ENCODE assay signal across 9 cellular contexts in the genomic region with DNA sequence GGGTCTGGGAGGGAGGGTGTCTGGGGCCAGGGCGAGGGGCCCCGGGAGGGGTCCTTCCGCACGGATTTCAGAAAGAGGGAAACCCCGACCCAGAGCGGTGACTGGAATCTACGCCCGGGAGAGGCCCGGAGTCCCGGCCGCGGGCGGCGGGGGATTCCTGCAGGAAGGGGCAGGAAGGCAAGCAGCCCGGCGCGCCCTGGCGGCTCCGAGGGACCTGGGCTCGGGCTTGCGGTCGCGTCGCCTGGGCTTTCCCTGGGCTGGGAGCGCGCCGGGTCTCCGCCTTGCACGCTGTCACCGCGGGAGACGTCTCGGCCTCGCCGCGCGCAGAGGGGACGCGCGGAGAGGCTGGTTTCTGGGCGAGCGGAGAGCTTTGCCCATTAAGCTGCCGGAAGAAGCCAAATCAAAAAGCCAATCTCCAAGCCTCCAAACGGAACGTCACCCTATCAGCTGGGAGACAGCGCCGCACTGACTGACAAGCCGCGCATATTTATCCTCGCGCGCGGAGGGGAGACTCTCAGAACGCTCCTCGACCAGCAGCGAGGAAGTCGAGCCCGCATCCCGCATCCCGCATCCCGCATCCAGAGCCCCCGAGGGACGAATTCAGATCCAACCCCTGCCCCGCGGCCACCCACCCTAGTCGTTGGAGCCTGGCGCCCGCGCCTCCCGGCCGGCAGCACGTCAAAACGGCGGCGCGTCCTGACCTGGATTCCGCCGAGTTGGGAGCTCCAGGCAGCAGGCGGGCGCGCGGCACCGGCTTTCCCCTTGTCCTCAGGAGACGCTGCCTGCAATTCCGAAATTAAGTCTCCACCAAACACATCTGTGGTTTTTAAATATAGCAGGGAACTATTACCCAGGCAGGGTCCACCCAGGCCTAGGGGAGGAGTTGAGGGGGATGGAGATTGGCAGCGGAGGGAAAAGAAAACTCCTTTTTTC. TPM values are rescaled to one million over a fixed set of nuclear protein-coding genes. Genes with fewer than 3 reads are reported as not detected.
DNase-seq lines count a peak whose midpoint lies in the region; ATAC-seq lines count a peak whose summit lies in the region.
"Had no signal": no experiment of that assay in that cellular context is flagged by ENCODE, and none has a peak within 500 bp of the region (broad histone marks: within the 10 kb centered on the region; RNA-seq: fewer than 3 reads in every experiment).

A gene with protein sequence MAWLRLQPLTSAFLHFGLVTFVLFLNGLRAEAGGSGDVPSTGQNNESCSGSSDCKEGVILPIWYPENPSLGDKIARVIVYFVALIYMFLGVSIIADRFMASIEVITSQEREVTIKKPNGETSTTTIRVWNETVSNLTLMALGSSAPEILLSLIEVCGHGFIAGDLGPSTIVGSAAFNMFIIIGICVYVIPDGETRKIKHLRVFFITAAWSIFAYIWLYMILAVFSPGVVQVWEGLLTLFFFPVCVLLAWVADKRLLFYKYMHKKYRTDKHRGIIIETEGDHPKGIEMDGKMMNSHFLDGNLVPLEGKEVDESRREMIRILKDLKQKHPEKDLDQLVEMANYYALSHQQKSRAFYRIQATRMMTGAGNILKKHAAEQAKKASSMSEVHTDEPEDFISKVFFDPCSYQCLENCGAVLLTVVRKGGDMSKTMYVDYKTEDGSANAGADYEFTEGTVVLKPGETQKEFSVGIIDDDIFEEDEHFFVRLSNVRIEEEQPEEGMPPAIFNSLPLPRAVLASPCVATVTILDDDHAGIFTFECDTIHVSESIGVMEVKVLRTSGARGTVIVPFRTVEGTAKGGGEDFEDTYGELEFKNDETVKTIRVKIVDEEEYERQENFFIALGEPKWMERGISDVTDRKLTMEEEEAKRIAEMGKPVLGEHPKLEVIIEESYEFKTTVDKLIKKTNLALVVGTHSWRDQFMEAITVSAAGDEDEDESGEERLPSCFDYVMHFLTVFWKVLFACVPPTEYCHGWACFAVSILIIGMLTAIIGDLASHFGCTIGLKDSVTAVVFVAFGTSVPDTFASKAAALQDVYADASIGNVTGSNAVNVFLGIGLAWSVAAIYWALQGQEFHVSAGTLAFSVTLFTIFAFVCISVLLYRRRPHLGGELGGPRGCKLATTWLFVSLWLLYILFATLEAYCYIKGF (minus strand): TSS at position 344 of the 933 bp plus-strand sequence. CDS start 20,529 bp downstream, outside the sequence.

- POLR2A ChIA-PET in CD4-positive, alpha-beta memory T cell (lab: Charles Lee; ENCODE audit: partially characterized antibody) = no interaction called here

- peaks cover 21% of the 10 kb centered on the region for H3K27me3 ChIP-seq in CD4-positive, alpha-beta memory T cell (ENCODE audit: insufficient read depth, low read length)

- no peak within 1 kb of the TSS for H3K27ac ChIP-seq in CD4-positive, alpha-beta memory T cell (ENCODE audit: low read depth, low read length)

- peak; percentile 41 for ATAC-seq in GM19452 (IDR thresholded peaks at IDR 0.05; ENCODE audit: unreplicated experiment)
- peak; percentile 65 to 79 for ATAC-seq in activated naive CD4-positive, alpha-beta T cell treated with anti-CD3 and anti-CD28 coated beads, Interleukin-2, amount 50 U/mL, for 72 hours
- no peak for ATAC-seq in HG03097 (IDR thresholded peaks at IDR 0.05; ENCODE audit: low FRiP score, unreplicated experiment)
- ATAC-seq in GM21737 (IDR thresholded peaks at IDR 0.05; ENCODE audit: unreplicated experiment) = no peak
- ATAC-seq: Panc1 had no signal

- H3K36me3 Mint-ChIP-seq in CD4-positive, alpha-beta memory T cell = no peaks in the 10 kb centered on the region
- peaks cover 4 to 10% of the 10 kb centered on the region in 2 donors for H3K36me3 Mint-ChIP-seq in activated naive CD4-positive, alpha-beta T cell treated with anti-CD3 and anti-CD28 coated beads, Interleukin-2, amount 50 U/mL, for 72 hours

- H3K9me3 Mint-ChIP-seq in CD4-positive, alpha-beta memory T cell = peaks cover 0 to 4% (median 0%) of the 10 kb centered on the region in 8 donors
- H3K9me3 Mint-ChIP-seq in activated naive CD4-positive, alpha-beta T cell treated with anti-CD3 and anti-CD28 coated beads, Interleukin-2, amount 50 U/mL, for 72 hours = no peaks in the 10 kb centered on the region

- H3K4me3 ChIP-seq in CD4-positive, alpha-beta memory T cell (ENCODE audit: low read length in 2 of 2) = peak within 1 kb of the TSS in 1 of 2 donors; percentile 19

- no peaks in the 10 kb centered on the region for H3K36me3 ChIP-seq in CD4-positive, alpha-beta memory T cell (ENCODE audit: insufficient read depth, low read length)

- H3K4me1 Mint-ChIP-seq in CD4-positive, alpha-beta memory T cell = peaks cover 4 to 30% (median 17%) of the 10 kb centered on the region in 4 donors

- H3K27ac Mint-ChIP-seq in CD4-positive, alpha-beta memory T cell = peak within 1 kb of the TSS in 1 of 7 donors; percentile 33
- peak within 1 kb of the TSS in 1 of 2 donors; percentile 40 for H3K27ac Mint-ChIP-seq in activated naive CD4-positive, alpha-beta T cell treated with anti-CD3 and anti-CD28 coated beads, Interleukin-2, amount 50 U/mL, for 72 hours

- peak within 1 kb of the TSS; percentile 75 to 89 (median 81) for H3K4me3 Mint-ChIP-seq in CD4-positive, alpha-beta memory T cell

- peaks cover 26% of the 10 kb centered on the region for H3K4me1 ChIP-seq in CD4-positive, alpha-beta memory T cell (ENCODE audit: insufficient read depth, low read length)

- peaks cover 43 to 51% of the 10 kb centered on the region in 2 donors for H3K27me3 Mint-ChIP-seq in CD4-positive, alpha-beta memory T cell

- intact Hi-C loops in CD4-positive, alpha-beta memory T cell (cut with micrococcal nuclease) = no loop called here
- intact Hi-C loops in head of caudate nucleus (cut with DNase I) = no loop called here

- CTCF ChIA-PET in CD4-positive, alpha-beta memory T cell (lab: Charles Lee; ENCODE audit: partially characterized antibody) = no interaction called here

- no peaks in the 10 kb centered on the region for H3K9me3 ChIP-seq in CD4-positive, alpha-beta memory T cell (ENCODE audit: control insufficient read depth in 1 of 2, low read length in 2 of 2)

- no peak for DNase-seq in CD4-positive, alpha-beta memory T cell
- DNase-seq in NCI-H1930 (lab: John Stamatoyannopoulos, UW) = peak; percentile 23 to 37
- DNase-seq in activated naive CD4-positive, alpha-beta T cell treated with anti-CD3 and anti-CD28 coated beads, Interleukin-2, amount 50 U/mL, for 72 hours (ENCODE audit: low spot score in 2 of 2) = peak; percentile 29 to 75
- DNase-seq in head of caudate nucleus = peak; percentile 54 to 93 (median 80)
- peak; percentile 81 for DNase-seq in occipital lobe (lab: John Stamatoyannopoulos, UW)

RNA-seq across cellular contexts. Expression of the gene that starts here (rescaled TPM):
- not detected for total RNA-seq in CD4-positive, alpha-beta memory T cell
- not detected for polyA plus RNA-seq in CD4-positive, alpha-beta memory T cell
- 1 to 10 TPM in 1 of 2 donors, under 1 TPM in 1; 0.09 to 2.4 TPM for total RNA-seq in activated naive CD4-positive, alpha-beta T cell treated with anti-CD3 and anti-CD28 coated beads, Interleukin-2, amount 50 U/mL, for 72 hours
- total RNA-seq in occipital lobe = 48.7 TPM

Comparison
In these comparisons a context has a peak if more than half of its experiments do, and no peak if none do; other contexts are left out.
1. RNA of the gene that starts here (total RNA-seq): 48.7 TPM in occipital lobe (single experiment); 0.09 to 2.4 TPM in activated naive CD4-positive, alpha-beta T cell treated with anti-CD3 and anti-CD28 coated beads, Interleukin-2, amount 50 U/mL, for 72 hours and not detected in CD4-positive, alpha-beta memory T cell; every median in the first group is over 10 times any median in the second.
2. DNase-seq: peak in NCI-H1930 (2 of 2), activated naive CD4-positive, alpha-beta T cell treated with anti-CD3 and anti-CD28 coated beads, Interleukin-2, amount 50 U/mL, for 72 hours (2 of 2), head of caudate nucleus (42 of 42) and occipital lobe (single experiment); none in CD4-positive, alpha-beta memory T cell (0 of 5).
3. ATAC-seq: peak in GM19452 (single experiment) and activated naive CD4-positive, alpha-beta T cell treated with anti-CD3 and anti-CD28 coated beads, Interleukin-2, amount 50 U/mL, for 72 hours (2 of 2); none in HG03097 (single experiment) and GM21737 (single experiment).